In genomic region chr1:164337885-164338284, GRCh38 we compare ENCODE assay signal across 18 cellular contexts.
A peak's percentile ranks its signal among the peaks of the same experiment; 100 is the strongest.
DNase-seq lines count a peak whose midpoint lies in the region; ATAC-seq and TF ChIP-seq lines count a peak whose summit lies in the region.
"Had no signal": no experiment of that assay in that cellular context is flagged by ENCODE, and none has a peak within 500 bp of the region (broad histone marks: within the 10 kb centered on the region; RNA-seq: fewer than 3 reads in every experiment).

No MANE protein-coding gene starts in this region.

- H3K36me3 ChIP-seq in mammary epithelial cell (ENCODE audit: insufficient read depth, low read length) = no peaks in the 10 kb centered on the region
- no peaks in the 10 kb centered on the region for H3K36me3 ChIP-seq in kidney epithelial cell (ENCODE audit: control insufficient read depth, insufficient read depth, low read length)

- no peaks in the 10 kb centered on the region for H3K9me3 ChIP-seq in mammary epithelial cell (replicated peaks; ENCODE audit: insufficient read depth, low read length)

- no peak overlapping the region for H3K9ac ChIP-seq in mammary epithelial cell (ENCODE audit: insufficient read depth, low read length)
- H3K9ac ChIP-seq: GM23248 had no signal

- H4K20me1 ChIP-seq in mammary epithelial cell (ENCODE audit: insufficient read depth, low read length) = no peaks in the 10 kb centered on the region

- TF ChIP-seq CTCF in MCF 10A (IDR thresholded peaks at IDR 0.05; ENCODE audit: unreplicated experiment) = no peak
- TF ChIP-seq CTCF in mammary epithelial cell (conservative IDR thresholded peaks at IDR 0.05 in 1 of 2, IDR thresholded peaks at IDR 0.05 in 1 of 2; ENCODE audit: extremely low read depth in 1 of 2, insufficient read depth in 1 of 2, low read depth in 1 of 2, low read length in 2 of 2) = no peak
- no peak for TF ChIP-seq CTCF in kidney epithelial cell (IDR thresholded peaks at IDR 0.05; ENCODE audit: insufficient read depth, low read length, poor library complexity, severe bottlenecking)

- H3K9me3 Mint-ChIP-seq in MCF 10A (ENCODE audit: unreplicated experiment) = peaks cover 14% of the 10 kb centered on the region

- H3K27me3 ChIP-seq in mammary epithelial cell (ENCODE audit: insufficient read depth, low read length) (no peaks in the 10 kb centered on the region), kidney epithelial cell (ENCODE audit: control insufficient read depth, insufficient read depth, low read length) (no peaks in the 10 kb centered on the region)

- no peak overlapping the region for H2AFZ ChIP-seq in mammary epithelial cell (ENCODE audit: low read depth, low read length)
- H2AFZ ChIP-seq: GM23248 had no signal

- H3K4me3 ChIP-seq in mammary epithelial cell (replicated peaks in 1 of 3; ENCODE audit: insufficient read depth in 1 of 3, low read depth in 2 of 3, low read length in 3 of 3) (no peak overlapping the region), kidney epithelial cell (ENCODE audit: low read depth, low read length) (no peak overlapping the region)
- H3K4me3 ChIP-seq: GM23248 had no signal

- in situ Hi-C loops in mammary epithelial cell (cut with MboI; ENCODE audit: low sequenced_read_pairs in 2 of 2) = no loop called here

- H3K27ac Mint-ChIP-seq in MCF 10A (ENCODE audit: low read depth, unreplicated experiment) = no peak overlapping the region
- H3K27ac Mint-ChIP-seq: HFFc6 had no signal

- no peaks in the 10 kb centered on the region for H3K27me3 Mint-ChIP-seq in MCF 10A (ENCODE audit: insufficient read depth, unreplicated experiment)

- no peak overlapping the region for H3K4me2 ChIP-seq in mammary epithelial cell (ENCODE audit: insufficient read depth, low read depth, low read length)

- H3K4me3 Mint-ChIP-seq in MCF 10A (ENCODE audit: unreplicated experiment) = no peak overlapping the region
- H3K4me3 Mint-ChIP-seq: HFFc6 had no signal

- no peaks in the 10 kb centered on the region for H3K4me1 Mint-ChIP-seq in MCF 10A (ENCODE audit: insufficient read depth, unreplicated experiment)

- POLR2A ChIA-PET in MCF 10A (lab: Yijun Ruan, JAX) = no interaction called here

- no peaks in the 10 kb centered on the region for H3K36me3 Mint-ChIP-seq in MCF 10A (ENCODE audit: insufficient read depth, unreplicated experiment)

- BruUV-seq in MCF 10A (replicated peaks; lab: Mats Ljungman, UMichigan) (no TSS peak), mammary epithelial cell (replicated peaks; lab: Mats Ljungman, UMichigan) (no TSS peak)

- no peaks in the 10 kb centered on the region for H3K4me1 ChIP-seq in mammary epithelial cell (ENCODE audit: insufficient read depth, low read length)

- no peak overlapping the region for H3K27ac ChIP-seq in mammary epithelial cell (ENCODE audit: insufficient read depth, low read depth, low read length)
- no peak overlapping the region for H3K27ac ChIP-seq in caudate nucleus (ENCODE audit: low read depth, low read length)
- H3K27ac ChIP-seq: C4-2B, GM23248 had no signal

- H3K79me2 ChIP-seq in mammary epithelial cell (ENCODE audit: insufficient read depth, low read length) = no peaks in the 10 kb centered on the region

- ATAC-seq in left colon = no peak
- no peak for ATAC-seq in HG02610 (IDR thresholded peaks at IDR 0.05; ENCODE audit: unreplicated experiment)

- 63% methylated on average over 1 of the region's 1 CpG for WGBS in mammary epithelial cell (ENCODE audit: low coverage, missing lambda C conversion rate)

- dilution Hi-C loops in mammary epithelial cell (cut with HindIII; ENCODE audit: low sequenced_read_pairs) = no loop called here

- CTCF ChIA-PET in MCF 10A (lab: Yijun Ruan, JAX) = interaction anchor here (0.9 to 1.0 kb wide), 2 partner anchors 8 to 108 kb away, joined by 3 read pairs; no protein-coding TSS in a partner anchor
- CTCF ChIA-PET in mammary epithelial cell (lab: Charles Lee; ENCODE audit: low non-redundant PET) = no interaction called here

- DNase-seq in MCF 10A (ENCODE audit: unreplicated experiment) = peak; percentile 32
- DNase-seq in mammary epithelial cell = no peak
- peak; percentile 2 for DNase-seq in M059J (ENCODE audit: low read depth)
- DNase-seq in kidney epithelial cell (ENCODE audit: low read depth) = peak; percentile 5
- no peak for DNase-seq in caudate nucleus (lab: John Stamatoyannopoulos, UW)
- DNase-seq in left colon = no peak
- DNase-seq in hypothalamus (lab: John Stamatoyannopoulos, UW) = no peak
- DNase-seq: COR-L47, DMS79, GF-D8, GM23248, HFFc6, Karpas-422, NCI-H1417, NCI-H2081, NCI-H524 treated with DMSO at 0.1 percent for 48 hours had no signal

- intact Hi-C loops in MCF 10A (cut with micrococcal nuclease) = no loop called here
- intact Hi-C loops in mammary epithelial cell (cut with micrococcal nuclease) = no loop called here
- intact Hi-C loops in left colon (cut with DNase I, micrococcal nuclease) = no loop called here

Comparison
In these comparisons a context has a peak if more than half of its experiments do, and no peak if none do; other contexts are left out.
1. DNase-seq: peak in MCF 10A (single experiment), M059J (single experiment) and kidney epithelial cell (single experiment); none in mammary epithelial cell (single experiment), caudate nucleus (0 of 61), left colon (0 of 2) and hypothalamus (0 of 51).